Comparison of ENCODE assay signal across 18 cellular contexts in genomic region chr7:29039747-29040569, GRCh38.
DNase-seq lines count a peak whose midpoint lies in the region; ATAC-seq and TF ChIP-seq lines count a peak whose summit lies in the region.
"Had no signal": no experiment of that assay in that cellular context is flagged by ENCODE, and none has a peak within 500 bp of the region (broad histone marks: within the 10 kb centered on the region; RNA-seq: fewer than 3 reads in every experiment).

No MANE protein-coding gene starts in this region.

- H3K36me3 Mint-ChIP-seq in effector memory CD8-positive, alpha-beta T cell (ENCODE audit: insufficient read depth), result no peaks in the 10 kb centered on the region
- H3K36me3 Mint-ChIP-seq in T-helper 2 cell treated with Interferon-gamma antibody and Interleukin-4, amounts not matched to agents 5 μg/mL and 100 μg/mL, for 36 hours (ENCODE audit: low read depth), result no peaks in the 10 kb centered on the region
- H3K36me3 Mint-ChIP-seq: activated CD4-positive, alpha-beta memory T cell treated with anti-CD3 and anti-CD28 coated beads for 36 hours; IgD-negative memory B cell; stimulated activated naive B cell treated with anti-CD40 and anti-IgM and Interleukin-4, amounts not matched to agents 10 μg/mL and 1 μg/mL and 100 μg/mL, for 72 hours had no signal

- H3K36me3 ChIP-seq in skeletal muscle satellite cell (ENCODE audit: insufficient read depth, low read length), result no peaks in the 10 kb centered on the region
- H3K36me3 ChIP-seq in ascending aorta, result no peaks in the 10 kb centered on the region
- H3K36me3 ChIP-seq: pancreas had no signal

- no peak for ATAC-seq in effector memory CD8-positive, alpha-beta T cell (replicated peaks)
- ATAC-seq: activated naive CD8-positive, alpha-beta T cell treated with anti-CD3 and anti-CD28 coated beads, Interleukin-2, amount 50 U/mL, for 24 hours; PC-3; stimulated activated naive B cell treated with anti-CD40 and anti-IgM and Interleukin-4, amounts not matched to agents 10 μg/mL and 1 μg/mL and 100 μg/mL, for 72 hours had no signal

- H3K4me1 ChIP-seq in skeletal muscle satellite cell (ENCODE audit: control insufficient read depth, insufficient read depth, low read length) (peaks cover 30% of the 10 kb centered on the region), ascending aorta (no peaks in the 10 kb centered on the region)

- H3K27ac Mint-ChIP-seq in effector memory CD8-positive, alpha-beta T cell, result no peak overlapping the region
- H3K27ac Mint-ChIP-seq in T-helper 2 cell treated with Interferon-gamma antibody and Interleukin-4, amounts not matched to agents 5 μg/mL and 100 μg/mL, for 36 hours, result no peak overlapping the region
- H3K27ac Mint-ChIP-seq: activated CD4-positive, alpha-beta memory T cell treated with anti-CD3 and anti-CD28 coated beads for 36 hours; activated naive CD8-positive, alpha-beta T cell treated with anti-CD3 and anti-CD28 coated beads, Interleukin-2, amount 50 U/mL, for 24 hours; activated T-helper 1 cell treated with anti-CD3 and anti-CD28 coated beads, Interleukin-12 subunit alpha, Interleukin-12 subunit beta, Interleukin-2, Interleukin-4 antibody, amounts not matched to agents 30 ng/mL and 10 ng/mL and 1 ng/mL, durations not matched to agents 14 hours and 24 hours and 36 hours; CD14-positive monocyte; IgD-negative memory B cell; stimulated activated naive B cell treated with anti-CD40 and anti-IgM and Interleukin-4, amounts not matched to agents 10 μg/mL and 1 μg/mL and 100 μg/mL, for 72 hours had no signal

- peak overlapping the region; percentile 4 for H3K4me2 ChIP-seq in skeletal muscle satellite cell (ENCODE audit: low read length)

- intact Hi-C loops in ascending aorta (cut with DNase I), result no loop called here

- H3K9ac ChIP-seq in skeletal muscle satellite cell (ENCODE audit: low read depth, low read length), result no peak overlapping the region

- H3K27me3 ChIP-seq in skeletal muscle satellite cell (ENCODE audit: control insufficient read depth, insufficient read depth, low read length) (no peaks in the 10 kb centered on the region), ascending aorta (no peaks in the 10 kb centered on the region)
- H3K27me3 ChIP-seq: pancreas had no signal

- no peak overlapping the region for H3K27ac ChIP-seq in ascending aorta
- H3K27ac ChIP-seq: pancreas had no signal

- H3K9me3 Mint-ChIP-seq in effector memory CD8-positive, alpha-beta T cell, result no peaks in the 10 kb centered on the region
- H3K9me3 Mint-ChIP-seq in T-helper 2 cell treated with Interferon-gamma antibody and Interleukin-4, amounts not matched to agents 5 μg/mL and 100 μg/mL, for 36 hours, result no peaks in the 10 kb centered on the region
- H3K9me3 Mint-ChIP-seq: activated CD4-positive, alpha-beta memory T cell treated with anti-CD3 and anti-CD28 coated beads for 36 hours; activated naive CD8-positive, alpha-beta T cell treated with anti-CD3 and anti-CD28 coated beads, Interleukin-2, amount 50 U/mL, for 24 hours; activated T-helper 1 cell treated with anti-CD3 and anti-CD28 coated beads, Interleukin-12 subunit alpha, Interleukin-12 subunit beta, Interleukin-2, Interleukin-4 antibody, amounts not matched to agents 30 ng/mL and 10 ng/mL and 1 ng/mL, durations not matched to agents 14 hours and 24 hours and 36 hours; CD14-positive monocyte; IgD-negative memory B cell; stimulated activated naive B cell treated with anti-CD40 and anti-IgM and Interleukin-4, amounts not matched to agents 10 μg/mL and 1 μg/mL and 100 μg/mL, for 72 hours had no signal

- H3K4me3 ChIP-seq in cardiac fibroblast (replicated peaks in 1 of 2; ENCODE audit: low read depth in 2 of 2, low read length in 2 of 2) (no peak overlapping the region), skeletal muscle satellite cell (ENCODE audit: low read length) (no peak overlapping the region), ascending aorta (no peak overlapping the region)
- H3K4me3 ChIP-seq: pancreas had no signal

- TF ChIP-seq CTCF in cardiac fibroblast (IDR thresholded peaks at IDR 0.05; ENCODE audit: low read depth, low read length) (no peak), ascending aorta (IDR thresholded peaks at IDR 0.05) (no peak)

- peaks cover 18 to 24% of the 10 kb centered on the region in 2 donors for H3K27me3 Mint-ChIP-seq in effector memory CD8-positive, alpha-beta T cell
- H3K27me3 Mint-ChIP-seq in T-helper 2 cell treated with Interferon-gamma antibody and Interleukin-4, amounts not matched to agents 5 μg/mL and 100 μg/mL, for 36 hours (ENCODE audit: low read depth), result no peaks in the 10 kb centered on the region

- no peak overlapping the region for H3K4me3 Mint-ChIP-seq in effector memory CD8-positive, alpha-beta T cell
- H3K4me3 Mint-ChIP-seq in T-helper 2 cell treated with Interferon-gamma antibody and Interleukin-4, amounts not matched to agents 5 μg/mL and 100 μg/mL, for 36 hours, result no peak overlapping the region
- H3K4me3 Mint-ChIP-seq: activated CD4-positive, alpha-beta memory T cell treated with anti-CD3 and anti-CD28 coated beads for 36 hours; activated naive CD8-positive, alpha-beta T cell treated with anti-CD3 and anti-CD28 coated beads, Interleukin-2, amount 50 U/mL, for 24 hours; activated T-helper 1 cell treated with anti-CD3 and anti-CD28 coated beads, Interleukin-12 subunit alpha, Interleukin-12 subunit beta, Interleukin-2, Interleukin-4 antibody, amounts not matched to agents 30 ng/mL and 10 ng/mL and 1 ng/mL, durations not matched to agents 14 hours and 24 hours and 36 hours; CD14-positive monocyte; IgD-negative memory B cell; stimulated activated naive B cell treated with anti-CD40 and anti-IgM and Interleukin-4, amounts not matched to agents 10 μg/mL and 1 μg/mL and 100 μg/mL, for 72 hours had no signal

- peak; percentile 39 for DNase-seq in HT1080 (ENCODE audit: low read depth)
- DNase-seq in cardiac fibroblast (ENCODE audit: low read depth in 2 of 2), result peak; percentile 15 to 65
- DNase-seq in left kidney (ENCODE audit: low read depth, low spot score), result peak; percentile 24
- DNase-seq in ascending aorta (ENCODE audit: low spot score in 2 of 2), result no peak
- no peak for DNase-seq in effector memory CD8-positive, alpha-beta T cell
- DNase-seq in T-helper 2 cell treated with Interferon-gamma antibody and Interleukin-4, amounts not matched to agents 5 μg/mL and 100 μg/mL, for 36 hours (ENCODE audit: low spot score), result no peak
- DNase-seq: activated CD4-positive, alpha-beta memory T cell treated with anti-CD3 and anti-CD28 coated beads for 36 hours; activated naive CD8-positive, alpha-beta T cell treated with anti-CD3 and anti-CD28 coated beads, Interleukin-2, amount 50 U/mL, for 24 hours; DMS79 treated with DMSO at 0.1 percent for 48 hours; NCI-H2081; pancreas; PC-3; stimulated activated naive B cell treated with anti-CD40 and anti-IgM and Interleukin-4, amounts not matched to agents 10 μg/mL and 1 μg/mL and 100 μg/mL, for 72 hours; trophoblast cell had no signal

- no peaks in the 10 kb centered on the region for H3K9me3 ChIP-seq in skeletal muscle satellite cell (replicated peaks; ENCODE audit: low read length)
- no peaks in the 10 kb centered on the region for H3K9me3 ChIP-seq in ascending aorta
- H3K9me3 ChIP-seq: pancreas had no signal

- no peaks in the 10 kb centered on the region for H3K4me1 Mint-ChIP-seq in effector memory CD8-positive, alpha-beta T cell (ENCODE audit: low read depth in 2 of 2)
- H3K4me1 Mint-ChIP-seq in T-helper 2 cell treated with Interferon-gamma antibody and Interleukin-4, amounts not matched to agents 5 μg/mL and 100 μg/mL, for 36 hours (ENCODE audit: low read depth), result peaks cover 4% of the 10 kb centered on the region
- H3K4me1 Mint-ChIP-seq: IgD-negative memory B cell had no signal

Comparison
In these comparisons a context has a peak if more than half of its experiments do, and no peak if none do; other contexts are left out.
1. DNase-seq: peak in HT1080 (single experiment), cardiac fibroblast (2 of 2) and left kidney (single experiment); none in ascending aorta (0 of 2), effector memory CD8-positive, alpha-beta T cell (0 of 3) and T-helper 2 cell treated with Interferon-gamma antibody and Interleukin-4, amounts not matched to agents 5 μg/mL and 100 μg/mL, for 36 hours (single experiment).